In genomic region chr22:38870791-38871359, GRCh38 we compare ENCODE assay signal across 8 cellular contexts. TPM values are rescaled to one million over a fixed set of nuclear protein-coding genes. Genes with fewer than 3 reads are reported as not detected.
DNase-seq lines count a peak whose midpoint lies in the region; ATAC-seq and TF ChIP-seq lines count a peak whose summit lies in the region.

No MANE protein-coding gene starts in this region.

- H3K4me1 ChIP-seq in SK-N-SH (ENCODE audit: control insufficient read depth in 1 of 2, insufficient read depth in 2 of 2, low read depth in 1 of 2, low read length in 1 of 2) (peaks cover 0 to 5% of the 10 kb centered on the region in 2 experiments; a peak in 1 of 4 replicates), adrenal gland (replicated peaks in 1 of 2) (peaks cover 17 to 53% of the 10 kb centered on the region in 2 donors), left lung (peaks cover 12 to 37% of the 10 kb centered on the region in 2 donors), testis (peaks cover 28% of the 10 kb centered on the region)

- TF ChIP-seq EP300 in SK-N-SH (IDR thresholded peaks at IDR 0.05; ENCODE audit: borderline replicate concordance in 1 of 2, low read depth in 1 of 2, low read length in 1 of 2): no peak

- H3K9me3 ChIP-seq in SK-N-SH (no peaks in the 10 kb centered on the region), adrenal gland (replicated peaks in 1 of 3) (no peaks in the 10 kb centered on the region), left lung (no peaks in the 10 kb centered on the region), testis (no peaks in the 10 kb centered on the region)

- H3F3A ChIP-seq in SK-N-SH (replicated peaks; ENCODE audit: insufficient read depth): peaks cover 5% of the 10 kb centered on the region

- ATAC-seq in SK-N-SH treated with all-trans-retinoic acid at 6 μM for 48 hours (no peak), left lung (no peak)

- WGBS in SK-N-SH (ENCODE audit: low lambda C conversion rate): 10% methylated on average over 1 of the region's 2 CpGs
- WGBS in adrenal gland, 4 donors: 13 to 25% (median 23%) methylated on average over 2 of the region's 2 CpGs
- 0 to 17% methylated on average over 1 to 2 of the region's 2 CpGs for WGBS in testis, 2 donors

- no peak overlapping the region for H2AFZ ChIP-seq in SK-N-SH (ENCODE audit: low read depth)

- 0 out of 2 replicates have a peak, but pooled peaks cover 3% of the 10 kb centered on the region for H4K20me1 ChIP-seq in SK-N-SH (ENCODE audit: insufficient read depth)

- CTCF ChIA-PET in SK-N-SH (lab: Yijun Ruan, JAX): interaction anchor here (0.7 to 4.8 kb wide), 31 partner anchors 9 to 264 kb away, joined by 3 to 37 read pairs (median 4); no protein-coding TSS in a partner anchor

- intact Hi-C loops in adrenal gland (cut with DNase I): loop anchor here (5.0 to 10.0 kb wide), 2 partner anchors 51 to 54 kb away; no protein-coding TSS in a partner anchor
- intact Hi-C loops in left lung (cut with DNase I): loop anchor here in 1 of 2 donors (10.0 kb wide), 1 partner anchor 254 kb away; no protein-coding TSS in a partner anchor
- intact Hi-C loops in testis (cut with DNase I; ENCODE audit: low total_unique reads): loop anchor here (10.0 kb wide), 1 partner anchor 54 kb away; no protein-coding TSS in a partner anchor

- POLR2A ChIA-PET in SK-N-SH (lab: Yijun Ruan, JAX): no interaction called here

- DNase-seq in SK-N-SH (no peak), adrenal gland (peak in 1 of 7 donors; percentile 54), left lung (no peak), testis (no peak), H4 (ENCODE audit: low spot score) (no peak), HuH-7 (ENCODE audit: low spot score) (no peak), activated gamma-delta T cell treated with Interleukin-2 at 50 U/mL for 16 hours (no peak)

- no peak for TF ChIP-seq RAD21 in SK-N-SH (IDR thresholded peaks at IDR 0.05; ENCODE audit: low read length)

- H3K27ac ChIP-seq in SK-N-SH (ENCODE audit: low read depth in 2 of 2, low read length in 1 of 2): peak overlapping the region in 1 of 2 experiments; percentile 60; a peak in 2 of 4 replicates
- H3K27ac ChIP-seq in adrenal gland: peak overlapping the region; percentile 39 to 99 (median 80)
- H3K27ac ChIP-seq in left lung: peak overlapping the region; percentile 82 to 89
- peak overlapping the region; percentile 86 to 92 for H3K27ac ChIP-seq in testis

- TF ChIP-seq POLR2A in adrenal gland (IDR thresholded peaks at IDR 0.05) (no peak), testis (IDR thresholded peaks at IDR 0.05) (no peak)

- H3K9me2 ChIP-seq in SK-N-SH: no peaks in the 10 kb centered on the region

- H3K4me3 ChIP-seq in SK-N-SH (ENCODE audit: low read depth in 2 of 2, low read length in 1 of 2): peak overlapping the region; percentile 56 to 60
- peak overlapping the region in 3 of 4 donors; percentile 25 to 86 (median 67) for H3K4me3 ChIP-seq in adrenal gland
- peak overlapping the region; percentile 69 to 88 for H3K4me3 ChIP-seq in left lung
- H3K4me3 ChIP-seq in testis: peak overlapping the region; percentile 87 to 91

- TF ChIP-seq CTCF in SK-N-SH (IDR thresholded peaks at IDR 0.05) (no peak), adrenal gland (IDR thresholded peaks at IDR 0.05) (no peak), left lung (IDR thresholded peaks at IDR 0.05) (no peak), testis (IDR thresholded peaks at IDR 0.05) (no peak)

- H3K36me3 ChIP-seq in SK-N-SH (replicated peaks in 1 of 2; ENCODE audit: control insufficient read depth in 1 of 2, insufficient read depth in 2 of 2, low read length in 1 of 2) (peaks cover 0 to 7% of the 10 kb centered on the region in 2 experiments), adrenal gland (replicated peaks in 1 of 2) (peaks cover 0 to 28% of the 10 kb centered on the region in 2 donors), left lung (peaks cover 0 to 30% of the 10 kb centered on the region in 2 donors), testis (ENCODE audit: low read depth, missing control alignments) (no peaks in the 10 kb centered on the region)

- no peaks in the 10 kb centered on the region for H3K27me3 ChIP-seq in SK-N-SH (ENCODE audit: insufficient read depth)
- no peaks in the 10 kb centered on the region for H3K27me3 ChIP-seq in adrenal gland
- H3K27me3 ChIP-seq in left lung: no peaks in the 10 kb centered on the region
- H3K27me3 ChIP-seq in testis: no peaks in the 10 kb centered on the region

- peak overlapping the region; percentile 52; the same call in 1 of the 2 replicates for H3K9ac ChIP-seq in SK-N-SH

- H3K4me2 ChIP-seq in SK-N-SH: peak overlapping the region; percentile 74

- no peaks in the 10 kb centered on the region for H3K79me2 ChIP-seq in SK-N-SH (ENCODE audit: insufficient read depth)

TF ChIP-seq in SK-N-SH, 30 proteins besides CTCF, POLR2A, EP300 and RAD21:
- TF ChIP-seq FOXJ3 (CRISPR knock-in tag; IDR thresholded peaks at IDR 0.05) (no peak), POLR2AphosphoS5 (IDR thresholded peaks at IDR 0.05; ENCODE audit: low read depth, low read length) (no peak), JUND (IDR thresholded peaks at IDR 0.05) (no peak), MEF2A (IDR thresholded peaks at IDR 0.05; ENCODE audit: borderline replicate concordance, low read depth) (no peak), ZBTB33 (IDR thresholded peaks at IDR 0.05; ENCODE audit: borderline replicate concordance, low read depth) (no peak), RXRA (IDR thresholded peaks at IDR 0.05; ENCODE audit: borderline replicate concordance, low read depth) (no peak), GABPA (IDR thresholded peaks at IDR 0.05; ENCODE audit: low read depth) (no peak), RFX5 (IDR thresholded peaks at IDR 0.05; ENCODE audit: low read length) (no peak), FOSL2 (IDR thresholded peaks at IDR 0.05; ENCODE audit: borderline replicate concordance, low read depth) (no peak)

TF ChIP-seq in SK-N-SH treated with all-trans-retinoic acid at 6 μM for 48 hours, 23 proteins besides CTCF, POLR2A, EP300 and RAD21 (continues in another document):
- TF ChIP-seq BACH2 (CRISPR knock-in tag; IDR thresholded peaks at IDR 0.05; ENCODE audit: borderline replicate concordance) (no peak), ESRRG (CRISPR knock-in tag; IDR thresholded peaks at IDR 0.05) (no peak), PATZ1 (CRISPR knock-in tag; IDR thresholded peaks at IDR 0.05; ENCODE audit: borderline replicate concordance) (no peak), ZC3H10 (CRISPR knock-in tag; IDR thresholded peaks at IDR 0.05) (no peak), POU6F1 (CRISPR knock-in tag; IDR thresholded peaks at IDR 0.05; ENCODE audit: borderline replicate concordance, low read depth) (no peak), ZNF565 (CRISPR knock-in tag; conservative IDR thresholded peaks at IDR 0.05; ENCODE audit: low read depth) (no peak), RARB (CRISPR knock-in tag; IDR thresholded peaks at IDR 0.05) (no peak), ZNF8 (CRISPR knock-in tag; IDR thresholded peaks at IDR 0.05) (no peak), ZNF70 (CRISPR knock-in tag; IDR thresholded peaks at IDR 0.05) (no peak)

RNA-seq across cellular contexts. Expression of gene CBX6, which starts 1.1 kb away (rescaled TPM):
- polyA plus RNA-seq in SK-N-SH (2012; rRNA removed): 3.4 and 5.4 TPM in 2 replicates
- 2.0 and 3.2 TPM in 2 replicates for polyA plus RNA-seq in SK-N-SH (2012; cell fraction: cytosol; rRNA removed)
- 8.3 and 9.1 TPM in 2 replicates for polyA plus RNA-seq in SK-N-SH (2012; cell fraction: nucleus; rRNA removed)
- 100 to 1,000 TPM in 1 of 8 donors, 10 to 100 TPM in 7; 48.0 to 151 (median 79.5) TPM for total RNA-seq in adrenal gland
- 10 to 100 TPM; 21.0 to 87.3 (median 38.8) TPM for polyA plus RNA-seq in adrenal gland
- total RNA-seq in left lung: 10 to 100 TPM; 63.0 to 80.0 TPM
- 10 to 100 TPM; 30.1 to 33.1 TPM for total RNA-seq in testis
- 18.7 TPM for polyA plus RNA-seq in testis (ENCODE audit: insufficient read depth, low read depth, low replicate concordance)
- total RNA-seq in H4 (2014; rRNA removed; shearing (Covaris generic)): 19.6 and 21.5 TPM in 2 replicates

RNA-seq across cellular contexts. Expression of gene NPTXR, which starts 27.0 kb away (rescaled TPM):
- polyA plus RNA-seq in SK-N-SH (2012; rRNA removed) (1.1 and 1.2 TPM in 2 replicates), adrenal gland (1 to 10 TPM; 3.4 to 4.7 (median 4.4) TPM), testis (ENCODE audit: insufficient read depth, low read depth, low replicate concordance) (3.9 TPM)
- 0.72 and 1.3 TPM in 2 replicates for polyA plus RNA-seq in SK-N-SH (2012; cell fraction: cytosol; rRNA removed)
- 1.2 and 1.6 TPM in 2 replicates for polyA plus RNA-seq in SK-N-SH (2012; cell fraction: nucleus; rRNA removed)
- total RNA-seq in adrenal gland (10 to 100 TPM in 7 of 8 donors, 1 to 10 TPM in 1; 6.9 to 26.9 (median 13.4) TPM), left lung (1 to 10 TPM; 4.5 to 5.3 TPM), testis (10 to 100 TPM; 12.6 to 14.1 TPM)
- total RNA-seq in H4 (2014; rRNA removed; shearing (Covaris generic)): 3.1 and 4.1 TPM in 2 replicates
